In genomic region chrX:71111141-71111843, GRCh38 we compare ENCODE assay signal across 9 cellular contexts. TPM values are rescaled to one million over a fixed set of nuclear protein-coding genes. Genes with fewer than 3 reads are reported as not detected.
DNase-seq lines count a peak whose midpoint lies in the region; ATAC-seq and TF ChIP-seq lines count a peak whose summit lies in the region.
"Had no signal": no experiment of that assay in that cellular context is flagged by ENCODE, and none has a peak within 500 bp of the region (broad histone marks: within the 10 kb centered on the region; RNA-seq: fewer than 3 reads in every experiment).

Gene IL2RG (minus strand): TSS chrX:71111577. CDS start chrX:71111539, 38 bp downstream.

- ATAC-seq in GM18508 (IDR thresholded peaks at IDR 0.05; ENCODE audit: insufficient read depth, unreplicated experiment): peak; percentile 79
- peak; percentile 90 for ATAC-seq in HG02884 (IDR thresholded peaks at IDR 0.05; ENCODE audit: unreplicated experiment)

- WGBS in tibial nerve, 2 donors: 60 to 68% methylated on average over 7 to 8 of the region's 8 CpGs

- H3K9me3 ChIP-seq in tibial nerve: no peaks in the 10 kb centered on the region

- peak within 1 kb of the TSS; percentile 96 for H3K27ac Mint-ChIP-seq in activated naive CD4-positive, alpha-beta T cell treated with anti-CD3 and anti-CD28 coated beads, Interleukin-2, amount 50 U/mL, for 24 hours

- POLR2A ChIA-PET in RWPE1 (lab: Yijun Ruan, JAX; ENCODE audit: low non-redundant PET): no interaction called here

- CTCF ChIA-PET in RWPE1 (lab: Yijun Ruan, JAX): no interaction called here

- H3K4me3 Mint-ChIP-seq in activated naive CD4-positive, alpha-beta T cell treated with anti-CD3 and anti-CD28 coated beads, Interleukin-2, amount 50 U/mL, for 24 hours: peak within 1 kb of the TSS; percentile 100

- no peaks in the 10 kb centered on the region for H3K27me3 ChIP-seq in tibial nerve

- peaks cover 21% of the 10 kb centered on the region for H3K36me3 Mint-ChIP-seq in activated naive CD4-positive, alpha-beta T cell treated with anti-CD3 and anti-CD28 coated beads, Interleukin-2, amount 50 U/mL, for 24 hours

- H3K36me3 ChIP-seq in tibial nerve: no peaks in the 10 kb centered on the region

- no peak for TF ChIP-seq EP300 in tibial nerve (IDR thresholded peaks at IDR 0.05)

- no peak for TF ChIP-seq POLR2A in tibial nerve (IDR thresholded peaks at IDR 0.05)

- no peaks in the 10 kb centered on the region for H3K9me3 Mint-ChIP-seq in activated naive CD4-positive, alpha-beta T cell treated with anti-CD3 and anti-CD28 coated beads, Interleukin-2, amount 50 U/mL, for 24 hours

- H3K4me1 Mint-ChIP-seq in activated naive CD4-positive, alpha-beta T cell treated with anti-CD3 and anti-CD28 coated beads, Interleukin-2, amount 50 U/mL, for 24 hours: peaks cover 35% of the 10 kb centered on the region

- no peaks in the 10 kb centered on the region for H3K4me1 ChIP-seq in tibial nerve

- no peaks in the 10 kb centered on the region for H3K27me3 Mint-ChIP-seq in activated naive CD4-positive, alpha-beta T cell treated with anti-CD3 and anti-CD28 coated beads, Interleukin-2, amount 50 U/mL, for 24 hours

- H3K27ac ChIP-seq in RWPE1: no peak within 1 kb of the TSS
- peak within 1 kb of the TSS in 2 of 4 donors; percentile 15 to 77 for H3K27ac ChIP-seq in tibial nerve

- TF ChIP-seq CTCF in RWPE1 (conservative IDR thresholded peaks at IDR 0.05; ENCODE audit: low read depth) (no peak), tibial nerve (IDR thresholded peaks at IDR 0.05) (no peak)

- peak within 1 kb of the TSS in 1 of 4 donors; percentile 27 for H3K4me3 ChIP-seq in tibial nerve

- peak; percentile 64 for DNase-seq in SIG-M5 treated with dmso at 0.1 percent for 504 hours (lab: John Stamatoyannopoulos, UW; ENCODE audit: unreplicated experiment)
- peak; percentile 55 to 61 for DNase-seq in stimulated activated CD4-positive, alpha-beta T cell treated with anti-CD3 and anti-CD28 coated beads, Interleukin-2, amount 100 ng/mL, for 48 hours
- DNase-seq in amygdala (lab: John Stamatoyannopoulos, UW): no peak
- DNase-seq in RWPE1 (ENCODE audit: low spot score): no peak
- no peak for DNase-seq in tibial nerve (ENCODE audit: low spot score in 2 of 2)
- DNase-seq: left cardiac atrium had no signal

RNA-seq across cellular contexts. Expression of gene IL2RG, which starts in this region (rescaled TPM):
- total RNA-seq in tibial nerve: 10 to 100 TPM in 1 of 4 donors, 1 to 10 TPM in 3; 4.6 to 12.2 (median 5.5) TPM

Comparison
In these comparisons a context has a peak if more than half of its experiments do, and no peak if none do; other contexts are left out.
1. DNase-seq: peak in SIG-M5 treated with dmso at 0.1 percent for 504 hours (single experiment) and stimulated activated CD4-positive, alpha-beta T cell treated with anti-CD3 and anti-CD28 coated beads, Interleukin-2, amount 100 ng/mL, for 48 hours (2 of 2); none in amygdala (0 of 56), RWPE1 (single experiment) and tibial nerve (0 of 2).